ENCODE assay signal across 8 cellular contexts in genomic region chr19:48644355-48644754, GRCh38. TPM values are rescaled to one million over a fixed set of nuclear protein-coding genes. Genes with fewer than 3 reads are reported as not detected.
DNase-seq lines count a peak whose midpoint lies in the region; ATAC-seq lines count a peak whose summit lies in the region.
"Had no signal": no experiment of that assay in that cellular context is flagged by ENCODE, and none has a peak within 500 bp of the region (broad histone marks: within the 10 kb centered on the region; RNA-seq: fewer than 3 reads in every experiment).

No MANE protein-coding gene starts in this region.

- no peaks in the 10 kb centered on the region for H3K9me3 ChIP-seq in CD8-positive, alpha-beta memory T cell (ENCODE audit: low read length)
- H3K9me3 ChIP-seq: adrenal gland had no signal

- CTCF ChIA-PET in CD8-positive, alpha-beta memory T cell (lab: Charles Lee): interaction anchor here (0.6 to 3.1 kb wide), 8 partner anchors 10 to 151 kb away, joined by 3 to 34 read pairs (median 8); partner anchors contain the start of genes RPL18 and SPHK2

- no peaks in the 10 kb centered on the region for H3K27me3 ChIP-seq in CD8-positive, alpha-beta memory T cell (ENCODE audit: insufficient read depth, low read length, poor library complexity, severe bottlenecking)
- H3K27me3 ChIP-seq: adrenal gland had no signal

- no peaks in the 10 kb centered on the region for H3K27me3 Mint-ChIP-seq in CD8-positive, alpha-beta memory T cell
- no peaks in the 10 kb centered on the region for H3K27me3 Mint-ChIP-seq in activated naive CD8-positive, alpha-beta T cell
- H3K27me3 Mint-ChIP-seq in naive thymus-derived CD8-positive, alpha-beta T cell: no peaks in the 10 kb centered on the region
- H3K27me3 Mint-ChIP-seq: activated B cell treated with CpG ODN at 0.5 μM for 24 hours had no signal

- no peak overlapping the region for H3K4me3 ChIP-seq in CD8-positive, alpha-beta memory T cell (ENCODE audit: low read length)

- H3K36me3 ChIP-seq in CD8-positive, alpha-beta memory T cell (ENCODE audit: insufficient read depth, low read length): no peaks in the 10 kb centered on the region
- H3K36me3 ChIP-seq: adrenal gland had no signal

- DNase-seq in CD8-positive, alpha-beta memory T cell: no peak
- DNase-seq in naive thymus-derived CD8-positive, alpha-beta T cell: peak in 1 of 10 donors; percentile 61

- POLR2A ChIA-PET in CD8-positive, alpha-beta memory T cell (lab: Charles Lee): interaction anchor here (1.4 to 2.4 kb wide), 2 partner anchors 10 to 16 kb away, joined by 3 to 13 read pairs; no protein-coding TSS in a partner anchor
- POLR2A ChIA-PET in naive thymus-derived CD8-positive, alpha-beta T cell (lab: Charles Lee): interaction anchor here (1.0 to 4.6 kb wide), 8 partner anchors 7 to 321 kb away, joined by 3 to 44 read pairs (median 18); partner anchors contain the start of genes DBP, FTL, RPL18 and SPHK2

- peaks cover 37 to 58% (median 40%) of the 10 kb centered on the region in 3 donors for H3K4me1 Mint-ChIP-seq in CD8-positive, alpha-beta memory T cell
- H3K4me1 Mint-ChIP-seq in activated naive CD8-positive, alpha-beta T cell (ENCODE audit: low read depth): peaks cover 35% of the 10 kb centered on the region
- peaks cover 33 to 56% (median 49%) of the 10 kb centered on the region in 4 donors for H3K4me1 Mint-ChIP-seq in naive thymus-derived CD8-positive, alpha-beta T cell

- no peaks in the 10 kb centered on the region for H3K9me3 Mint-ChIP-seq in CD8-positive, alpha-beta memory T cell
- no peaks in the 10 kb centered on the region for H3K9me3 Mint-ChIP-seq in activated naive CD8-positive, alpha-beta T cell (ENCODE audit: low read depth)
- no peaks in the 10 kb centered on the region for H3K9me3 Mint-ChIP-seq in naive thymus-derived CD8-positive, alpha-beta T cell
- H3K9me3 Mint-ChIP-seq: activated B cell treated with CpG ODN at 0.5 μM for 24 hours had no signal

- H3K36me3 Mint-ChIP-seq in CD8-positive, alpha-beta memory T cell: no peaks in the 10 kb centered on the region
- no peaks in the 10 kb centered on the region for H3K36me3 Mint-ChIP-seq in activated naive CD8-positive, alpha-beta T cell
- H3K36me3 Mint-ChIP-seq in naive thymus-derived CD8-positive, alpha-beta T cell: peaks cover 0 to 2% (median 0%) of the 10 kb centered on the region in 3 donors

- peak overlapping the region in 4 of 8 donors; percentile 48 to 97 (median 79) for H3K27ac Mint-ChIP-seq in CD8-positive, alpha-beta memory T cell
- no peak overlapping the region for H3K27ac Mint-ChIP-seq in activated naive CD8-positive, alpha-beta T cell
- peak overlapping the region in 8 of 10 donors; percentile 68 to 98 (median 92) for H3K27ac Mint-ChIP-seq in naive thymus-derived CD8-positive, alpha-beta T cell

- no peak for ATAC-seq in naive thymus-derived CD8-positive, alpha-beta T cell
- ATAC-seq in GM21447 (IDR thresholded peaks at IDR 0.05; ENCODE audit: unreplicated experiment) (no peak), GM18909 (IDR thresholded peaks at IDR 0.05; ENCODE audit: poor library complexity, unreplicated experiment) (no peak), HG02610 (IDR thresholded peaks at IDR 0.05; ENCODE audit: unreplicated experiment) (no peak)

- peaks cover 39% of the 10 kb centered on the region for H3K4me1 ChIP-seq in CD8-positive, alpha-beta memory T cell (ENCODE audit: insufficient read depth, low read length)

- H3K4me3 Mint-ChIP-seq in CD8-positive, alpha-beta memory T cell: peak overlapping the region in 4 of 7 donors; percentile 23 to 92 (median 41)
- H3K4me3 Mint-ChIP-seq in activated naive CD8-positive, alpha-beta T cell: peak overlapping the region; percentile 20
- H3K4me3 Mint-ChIP-seq in naive thymus-derived CD8-positive, alpha-beta T cell: peak overlapping the region in 8 of 10 donors; percentile 30 to 96 (median 94)

- no peak overlapping the region for H3K27ac ChIP-seq in CD8-positive, alpha-beta memory T cell (ENCODE audit: low read depth, low read length)

RNA-seq across cellular contexts. Expression of gene CA11, which starts 1.6 kb away (rescaled TPM):
- 10 to 100 TPM; 12.7 to 13.0 TPM for total RNA-seq in CD8-positive, alpha-beta memory T cell
- polyA plus RNA-seq in CD8-positive, alpha-beta memory T cell: 8.3 TPM
- 10 to 100 TPM; 16.2 to 21.3 TPM for total RNA-seq in naive thymus-derived CD8-positive, alpha-beta T cell
- 10 to 100 TPM in 1 of 3 donors, 1 to 10 TPM in 2; 6.6 to 14.1 (median 7.2) TPM for polyA plus RNA-seq in naive thymus-derived CD8-positive, alpha-beta T cell

RNA-seq across cellular contexts. Expression of gene DBP, which starts 7.2 kb away (rescaled TPM):
- 10 to 100 TPM; 10.9 to 12.1 TPM for total RNA-seq in CD8-positive, alpha-beta memory T cell
- 84.1 TPM for polyA plus RNA-seq in CD8-positive, alpha-beta memory T cell
- 10 to 100 TPM; 63.1 to 66.6 TPM for total RNA-seq in naive thymus-derived CD8-positive, alpha-beta T cell
- polyA plus RNA-seq in naive thymus-derived CD8-positive, alpha-beta T cell: 10 to 100 TPM; 37.5 to 97.8 (median 63.1) TPM

RNA-seq across cellular contexts. Expression of gene SPHK2, which starts 25.0 kb away (rescaled TPM):
- total RNA-seq in CD8-positive, alpha-beta memory T cell: 10 to 100 TPM; 37.5 to 38.5 TPM
- 10.2 TPM for polyA plus RNA-seq in CD8-positive, alpha-beta memory T cell
- 10 to 100 TPM; 39.1 to 40.4 TPM for total RNA-seq in naive thymus-derived CD8-positive, alpha-beta T cell
- polyA plus RNA-seq in naive thymus-derived CD8-positive, alpha-beta T cell: 1 to 10 TPM; 7.5 to 9.1 (median 8.3) TPM

RNA-seq across cellular contexts. Expression of gene RPL18, which starts 25.4 kb away (rescaled TPM):
- 1,000 to 10,000 TPM; 1,778 to 1,810 TPM for total RNA-seq in CD8-positive, alpha-beta memory T cell
- polyA plus RNA-seq in CD8-positive, alpha-beta memory T cell: 1,821 TPM
- 1,000 to 10,000 TPM; 2,380 to 2,437 TPM for total RNA-seq in naive thymus-derived CD8-positive, alpha-beta T cell
- polyA plus RNA-seq in naive thymus-derived CD8-positive, alpha-beta T cell: 1,000 to 10,000 TPM; 2,610 to 3,008 (median 2,848) TPM

RNA-seq across cellular contexts. Expression of gene NTN5, which starts 28.5 kb away (rescaled TPM):
- total RNA-seq in CD8-positive, alpha-beta memory T cell: under 1 TPM; 0.11 to 0.33 TPM
- polyA plus RNA-seq in CD8-positive, alpha-beta memory T cell: not detected
- total RNA-seq in naive thymus-derived CD8-positive, alpha-beta T cell: 1 to 10 TPM; 1.7 to 2.9 TPM
- under 1 TPM in 2 of 3 donors, not detected in 1; 0.17 to 0.25 TPM for polyA plus RNA-seq in naive thymus-derived CD8-positive, alpha-beta T cell

Comparison
In these comparisons a context has a peak if more than half of its experiments do, and no peak if none do; other contexts are left out.
1. H3K4me3 Mint-ChIP-seq: peak in every context shown above with its lines; median percentile 94 in naive thymus-derived CD8-positive, alpha-beta T cell; 41 in CD8-positive, alpha-beta memory T cell; 20 in activated naive CD8-positive, alpha-beta T cell.
2. RNA of gene DBP, which starts 7.2 kb away (total RNA-seq): 63.1 to 66.6 TPM in naive thymus-derived CD8-positive, alpha-beta T cell; 10.9 to 12.1 TPM in CD8-positive, alpha-beta memory T cell; every median in the first group is over 4 times any median in the second.